In genomic region chr1:181318858-181319235, GRCh38 we compare ENCODE assay signal across 15 cellular contexts.
DNase-seq lines count a peak whose midpoint lies in the region; ATAC-seq, FAIRE-seq and TF ChIP-seq lines count a peak whose summit lies in the region.
"Had no signal": no experiment of that assay in that cellular context is flagged by ENCODE, and none has a peak within 500 bp of the region (broad histone marks: within the 10 kb centered on the region; RNA-seq: fewer than 3 reads in every experiment).

No MANE protein-coding gene starts in this region.

- no CpG with 5 or more reads among the region's 12 CpGs for WGBS in H9 (ENCODE audit: extremely low coverage, insufficient read length, low lambda C conversion rate)
- WGBS in heart left ventricle, 4 donors = 4 to 6% (median 5%) methylated on average over 10 to 12 of the region's 12 CpGs

- no peak overlapping the region for H2AK5ac ChIP-seq in H9 (ENCODE audit: insufficient read length, low read length)

- DNase-seq in H9 = peak; percentile 32
- peak; percentile 31 for DNase-seq in activated CD8-positive, alpha-beta T cell treated with anti-CD3 and anti-CD28 coated beads, Interleukin-2, amount 10 ng/mL, durations not matched to agents 7 days and 5 days
- no peak for DNase-seq in endothelial cell of umbilical vein (ENCODE audit: low read depth, low spot score)
- DNase-seq in renal cortical epithelial cell (ENCODE audit: low read depth) = peak; percentile 6
- no peak for DNase-seq in heart left ventricle
- DNase-seq: Caco-2; cerebellar nuclear complex; sigmoid colon; stimulated activated naive B cell treated with anti-CD40 and anti-IgM and Interleukin-4, amounts not matched to agents 10 μg/mL and 1 μg/mL and 100 μg/mL, for 72 hours had no signal

- TF ChIP-seq CTCF in H9 (conservative IDR thresholded peaks at IDR 0.05) = no peak
- no peak for TF ChIP-seq CTCF in endothelial cell of umbilical vein (IDR thresholded peaks at IDR 0.05; ENCODE audit: extremely low read depth in 1 of 2, insufficient read depth in 1 of 2, low read depth in 1 of 2, low read length in 2 of 2)
- TF ChIP-seq CTCF in heart left ventricle (IDR thresholded peaks at IDR 0.05) = no peak

- H3K23ac ChIP-seq in H9 (ENCODE audit: insufficient read length, low read depth, low read length) = no peak overlapping the region

- H2BK12ac ChIP-seq in H9 (ENCODE audit: insufficient read length, low read depth, low read length) = no peak overlapping the region

- no peak overlapping the region for H2BK20ac ChIP-seq in H9 (ENCODE audit: low read depth, low read length, poor library complexity, severe bottlenecking)

- H3K9ac ChIP-seq in H9 (ENCODE audit: extremely low read depth, insufficient read length, low read length) (no peak overlapping the region), endothelial cell of umbilical vein (replicated peaks; ENCODE audit: extremely low read depth, insufficient read depth, low read length) (no peak overlapping the region)

- H4K8ac ChIP-seq in H9 (replicated peaks; ENCODE audit: insufficient read length, low read depth, low read length) = no peak overlapping the region

- H3K4me3 Mint-ChIP-seq in H9 = peak overlapping the region; percentile 68 to 94
- H3K4me3 Mint-ChIP-seq in activated CD8-positive, alpha-beta T cell treated with anti-CD3 and anti-CD28 coated beads, Interleukin-2, amount 10 ng/mL, durations not matched to agents 7 days and 5 days = peak overlapping the region; percentile 52

- H3K27ac Mint-ChIP-seq in H9 = no peak overlapping the region
- no peak overlapping the region for H3K27ac Mint-ChIP-seq in activated CD8-positive, alpha-beta T cell treated with anti-CD3 and anti-CD28 coated beads, Interleukin-2, amount 10 ng/mL, durations not matched to agents 7 days and 5 days
- H3K27ac Mint-ChIP-seq: stimulated activated naive B cell treated with anti-CD40 and anti-IgM and Interleukin-4, amounts not matched to agents 10 μg/mL and 1 μg/mL and 100 μg/mL, for 72 hours had no signal

- H3K36me3 Mint-ChIP-seq in H9 (ENCODE audit: insufficient read depth in 1 of 3, low read depth in 3 of 3) = no peaks in the 10 kb centered on the region; a peak in 2 of 7 replicates
- no peaks in the 10 kb centered on the region for H3K36me3 Mint-ChIP-seq in activated CD8-positive, alpha-beta T cell treated with anti-CD3 and anti-CD28 coated beads, Interleukin-2, amount 10 ng/mL, durations not matched to agents 7 days and 5 days (ENCODE audit: low read depth)
- H3K36me3 Mint-ChIP-seq: stimulated activated naive B cell treated with anti-CD40 and anti-IgM and Interleukin-4, amounts not matched to agents 10 μg/mL and 1 μg/mL and 100 μg/mL, for 72 hours had no signal

- no peak for ATAC-seq in activated CD8-positive, alpha-beta T cell treated with anti-CD3 and anti-CD28 coated beads, Interleukin-2, amount 10 ng/mL, durations not matched to agents 7 days and 5 days
- no peak for ATAC-seq in GM21526 (IDR thresholded peaks at IDR 0.05; ENCODE audit: low FRiP score, unreplicated experiment)
- no peak for ATAC-seq in HG02759 (IDR thresholded peaks at IDR 0.05; ENCODE audit: unreplicated experiment)
- no peak for ATAC-seq in heart left ventricle
- no peak for ATAC-seq in GM21390 (IDR thresholded peaks at IDR 0.05; ENCODE audit: unreplicated experiment)
- ATAC-seq: GM12878; stimulated activated naive B cell treated with anti-CD40 and anti-IgM and Interleukin-4, amounts not matched to agents 10 μg/mL and 1 μg/mL and 100 μg/mL, for 72 hours had no signal

- no peak overlapping the region for H2BK5ac ChIP-seq in H9 (ENCODE audit: insufficient read length, low read length)

- H3K9me1 ChIP-seq in endothelial cell of umbilical vein (replicated peaks; ENCODE audit: control insufficient read depth, extremely low read depth, insufficient read depth, low read length) = no peaks in the 10 kb centered on the region

- no peak overlapping the region for H3K14ac ChIP-seq in H9 (ENCODE audit: insufficient read depth, low read length)

- CTCF ChIA-PET in activated CD8-positive, alpha-beta T cell treated with anti-CD3 and anti-CD28 coated beads, Interleukin-2, amount 10 ng/mL, durations not matched to agents 7 days and 5 days (lab: Charles Lee) = interaction anchor here (0.8 to 1.9 kb wide), 2 partner anchors 105 to 106 kb away, joined by 3 to 5 read pairs; no protein-coding TSS in a partner anchor
- CTCF ChIA-PET in endothelial cell of umbilical vein (lab: Charles Lee) = no interaction called here

- H3K27me3 ChIP-seq in H9 (ENCODE audit: insufficient read depth, low read length) (peaks cover 40% of the 10 kb centered on the region), endothelial cell of umbilical vein (ENCODE audit: control insufficient read depth in 2 of 2, insufficient read depth in 2 of 2, low read length in 2 of 2) (peaks cover 31 to 35% of the 10 kb centered on the region in 2 experiments), heart left ventricle (peaks cover 15 to 83% (median 48%) of the 10 kb centered on the region in 9 donors)

- H4K20me1 ChIP-seq in H9 (ENCODE audit: control insufficient read depth, insufficient read depth, insufficient read length) (no peaks in the 10 kb centered on the region), endothelial cell of umbilical vein (replicated peaks; ENCODE audit: control insufficient read depth, extremely low read depth, insufficient read depth, low read length) (no peaks in the 10 kb centered on the region)

- H4K5ac ChIP-seq in H9 (ENCODE audit: insufficient read length, low read depth, low read length) = no peak overlapping the region

- intact Hi-C loops in endothelial cell of umbilical vein (cut with micrococcal nuclease) = no loop called here
- intact Hi-C loops in heart left ventricle (cut with DNase I) = no loop called here

- BruUV-seq in endothelial cell of umbilical vein (replicated peaks; lab: Mats Ljungman, UMichigan) = no TSS peak

- dilution Hi-C loops in endothelial cell of umbilical vein (cut with MboI; ENCODE audit: extremely low pct_ligation_motif_present, low sequenced_read_pairs) = loop anchor here (25.0 kb wide), 1 partner anchor 93 kb away; no protein-coding TSS in a partner anchor

- H3K18ac ChIP-seq in H9 (ENCODE audit: insufficient read length, low read depth, low read length) = no peak overlapping the region

- H3K4me1 Mint-ChIP-seq in H9 = peaks cover 25 to 37% of the 10 kb centered on the region in 2 experiments
- peaks cover 30% of the 10 kb centered on the region for H3K4me1 Mint-ChIP-seq in activated CD8-positive, alpha-beta T cell treated with anti-CD3 and anti-CD28 coated beads, Interleukin-2, amount 10 ng/mL, durations not matched to agents 7 days and 5 days (ENCODE audit: low read depth)

- H3K27me3 Mint-ChIP-seq in H9 (ENCODE audit: low read depth) = peaks cover 97% of the 10 kb centered on the region
- peaks cover 71% of the 10 kb centered on the region for H3K27me3 Mint-ChIP-seq in activated CD8-positive, alpha-beta T cell treated with anti-CD3 and anti-CD28 coated beads, Interleukin-2, amount 10 ng/mL, durations not matched to agents 7 days and 5 days (ENCODE audit: low read depth)

- no peaks in the 10 kb centered on the region; a peak in 1 of 5 replicates for H3K9me3 Mint-ChIP-seq in H9
- H3K9me3 Mint-ChIP-seq in activated CD8-positive, alpha-beta T cell treated with anti-CD3 and anti-CD28 coated beads, Interleukin-2, amount 10 ng/mL, durations not matched to agents 7 days and 5 days (ENCODE audit: insufficient read depth) = no peaks in the 10 kb centered on the region
- H3K9me3 Mint-ChIP-seq: stimulated activated naive B cell treated with anti-CD40 and anti-IgM and Interleukin-4, amounts not matched to agents 10 μg/mL and 1 μg/mL and 100 μg/mL, for 72 hours had no signal

- FAIRE-seq in endothelial cell of umbilical vein (lab: Jason Lieb, UNC) = no peak
- FAIRE-seq: frontal cortex, GM12878 had no signal

- H3K27ac ChIP-seq in H9 (ENCODE audit: insufficient read length, low read depth, low read length) (no peak overlapping the region), endothelial cell of umbilical vein (ENCODE audit: insufficient read depth, low read depth, low read length) (no peak overlapping the region), heart left ventricle (no peak overlapping the region)
- H3K27ac ChIP-seq: RWPE1, sigmoid colon had no signal

- H3K4me1 ChIP-seq in H9 (ENCODE audit: insufficient read depth, low read length) (no peaks in the 10 kb centered on the region; the same call in 1 of the 2 replicates), endothelial cell of umbilical vein (ENCODE audit: control insufficient read depth, extremely low read depth, insufficient read depth, low read length) (no peaks in the 10 kb centered on the region), heart left ventricle (peaks cover 0 to 17% (median 0%) of the 10 kb centered on the region in 12 donors)
- H3K4me1 ChIP-seq: Caco-2 had no signal

- H3K4ac ChIP-seq in H9 (ENCODE audit: low read depth, low read length) = no peak overlapping the region

- H3K79me2 ChIP-seq in H9 (ENCODE audit: insufficient read depth, low read length) (no peaks in the 10 kb centered on the region), endothelial cell of umbilical vein (ENCODE audit: control insufficient read depth, insufficient read depth, low read length) (no peaks in the 10 kb centered on the region)

- H3K56ac ChIP-seq in H9 (ENCODE audit: insufficient read length, low read depth, low read length) = no peak overlapping the region

- H2BK15ac ChIP-seq in H9 (ENCODE audit: low read depth, low read length) = no peak overlapping the region

- no peak overlapping the region for H3T11ph ChIP-seq in H9 (ENCODE audit: low read length)

- H3K36me3 ChIP-seq in endothelial cell of umbilical vein (ENCODE audit: control insufficient read depth in 2 of 2, extremely low read depth in 1 of 2, insufficient read depth in 2 of 2, low read length in 2 of 2) = no peaks in the 10 kb centered on the region
- H3K36me3 ChIP-seq in heart left ventricle = no peaks in the 10 kb centered on the region
- H3K36me3 ChIP-seq: sigmoid colon had no signal

- peaks cover 11% of the 10 kb centered on the region for H3K23me2 ChIP-seq in H9 (ENCODE audit: insufficient read length, low read depth, low read length, poor library complexity, severe bottlenecking)

- H2BK120ac ChIP-seq in H9 (ENCODE audit: low read depth, low read length, poor library complexity, severe bottlenecking) = no peak overlapping the region

- H3K4me3 ChIP-seq in endothelial cell of umbilical vein (replicated peaks in 1 of 3; ENCODE audit: insufficient read depth in 1 of 3, low read depth in 1 of 3, low read length in 3 of 3) = no peak overlapping the region
- no peak overlapping the region for H3K4me3 ChIP-seq in heart left ventricle
- H3K4me3 ChIP-seq: GM12878 had no signal

- H3K4me2 ChIP-seq in H9 (ENCODE audit: insufficient read depth, insufficient read length, low read length) (peak overlapping the region; percentile 64), endothelial cell of umbilical vein (ENCODE audit: insufficient read depth, low read length) (no peak overlapping the region)

- no peak overlapping the region for H4K91ac ChIP-seq in H9 (ENCODE audit: insufficient read length, low read depth, low read length)

- no peaks in the 10 kb centered on the region for H3K79me1 ChIP-seq in H9 (ENCODE audit: insufficient read depth, low read depth, low read length, poor library complexity, severe bottlenecking)

- POLR2A ChIA-PET in activated CD8-positive, alpha-beta T cell treated with anti-CD3 and anti-CD28 coated beads, Interleukin-2, amount 10 ng/mL, durations not matched to agents 7 days and 5 days (lab: Charles Lee) = no interaction called here
- POLR2A ChIA-PET in endothelial cell of umbilical vein (lab: Charles Lee) = no interaction called here

- TF ChIP-seq POLR2A in endothelial cell of umbilical vein (IDR thresholded peaks at IDR 0.05; ENCODE audit: low read depth, low read length) = no peak
- no peak for TF ChIP-seq POLR2A in heart left ventricle (IDR thresholded peaks at IDR 0.05)

- H3K9me3 ChIP-seq in H9 (ENCODE audit: control insufficient read depth, low read depth, low read length) (no peaks in the 10 kb centered on the region), endothelial cell of umbilical vein (replicated peaks; ENCODE audit: control insufficient read depth, insufficient read depth, low read length) (no peaks in the 10 kb centered on the region), heart left ventricle (no peaks in the 10 kb centered on the region)
- H3K9me3 ChIP-seq: Caco-2, sigmoid colon had no signal

- H2AFZ ChIP-seq in H9 (ENCODE audit: low read length) = no peak overlapping the region
- no peak overlapping the region for H2AFZ ChIP-seq in endothelial cell of umbilical vein (ENCODE audit: low read depth, low read length)

Comparison
In these comparisons a context has a peak if more than half of its experiments do, and no peak if none do; other contexts are left out.
1. DNase-seq: peak in H9 (single experiment), activated CD8-positive, alpha-beta T cell treated with anti-CD3 and anti-CD28 coated beads, Interleukin-2, amount 10 ng/mL, durations not matched to agents 7 days and 5 days (single experiment) and renal cortical epithelial cell (single experiment); none in endothelial cell of umbilical vein (single experiment) and heart left ventricle (0 of 5).